ENCODE assay signal across 27 cellular contexts in genomic region chr3:126013742-126014141, GRCh38. TPM values are rescaled to one million over a fixed set of nuclear protein-coding genes. Genes with fewer than 3 reads are reported as not detected.
DNase-seq lines count a peak whose midpoint lies in the region; ATAC-seq and TF ChIP-seq lines count a peak whose summit lies in the region.
"Had no signal": no experiment of that assay in that cellular context is flagged by ENCODE, and none has a peak within 500 bp of the region (broad histone marks: within the 10 kb centered on the region; RNA-seq: fewer than 3 reads in every experiment).

No MANE protein-coding gene starts in this region.

- H3K27ac Mint-ChIP-seq in activated naive CD8-positive, alpha-beta T cell treated with anti-CD3 and anti-CD28 coated beads, Interleukin-2, amount 50 U/mL, for 24 hours, result no peak overlapping the region
- H3K27ac Mint-ChIP-seq in activated T-helper 2 cell treated with anti-CD3 and anti-CD28 coated beads, Interferon-gamma antibody, Interleukin-2, Interleukin-4, amounts not matched to agents 10 μg/mL and 5 μg/mL and 100 μg/mL, durations not matched to agents 14 hours and 24 hours and 36 hours, result no peak overlapping the region
- H3K27ac Mint-ChIP-seq: T-helper 2 cell treated with Interferon-gamma antibody and Interleukin-4, amounts not matched to agents 5 μg/mL and 100 μg/mL, for 36 hours had no signal

- intact Hi-C loops in upper lobe of right lung (cut with DNase I), result no loop called here
- intact Hi-C loops in activated T-helper 2 cell treated with anti-CD3 and anti-CD28 coated beads, Interferon-gamma antibody, Interleukin-2, Interleukin-4, amounts not matched to agents 10 μg/mL and 5 μg/mL and 100 μg/mL, durations not matched to agents 14 hours and 24 hours and 36 hours (cut with micrococcal nuclease), result no loop called here

- TF ChIP-seq CTCF in WERI-Rb-1 (IDR thresholded peaks at IDR 0.05; ENCODE audit: low read depth, low read length) (no peak), upper lobe of right lung (IDR thresholded peaks at IDR 0.05) (no peak)

- ATAC-seq in upper lobe of right lung, result no peak
- ATAC-seq in activated naive CD8-positive, alpha-beta T cell treated with anti-CD3 and anti-CD28 coated beads, Interleukin-2, amount 50 U/mL, for 24 hours, result no peak
- ATAC-seq: heart right ventricle, psoas muscle had no signal

- H3K4me1 ChIP-seq in iPS-15b (ENCODE audit: control insufficient read depth, insufficient read depth, low read length) (peaks cover 3% of the 10 kb centered on the region), upper lobe of right lung (no peaks in the 10 kb centered on the region)
- H3K4me1 ChIP-seq: psoas muscle, thyroid gland had no signal

- peaks cover 40% of the 10 kb centered on the region for H3K36me3 Mint-ChIP-seq in activated naive CD8-positive, alpha-beta T cell treated with anti-CD3 and anti-CD28 coated beads, Interleukin-2, amount 50 U/mL, for 24 hours (ENCODE audit: low read depth)
- H3K36me3 Mint-ChIP-seq in activated T-helper 2 cell treated with anti-CD3 and anti-CD28 coated beads, Interferon-gamma antibody, Interleukin-2, Interleukin-4, amounts not matched to agents 10 μg/mL and 5 μg/mL and 100 μg/mL, durations not matched to agents 14 hours and 24 hours and 36 hours (ENCODE audit: low read depth), result peaks cover 6% of the 10 kb centered on the region

- H3K27me3 ChIP-seq in WERI-Rb-1 (ENCODE audit: insufficient read depth, low read depth, severe bottlenecking) (no peaks in the 10 kb centered on the region), iPS-15b (ENCODE audit: control insufficient read depth, insufficient read depth, low read length) (no peaks in the 10 kb centered on the region), upper lobe of right lung (no peaks in the 10 kb centered on the region)
- H3K27me3 ChIP-seq: heart right ventricle, thyroid gland had no signal

- H3K4me1 Mint-ChIP-seq in activated naive CD8-positive, alpha-beta T cell treated with anti-CD3 and anti-CD28 coated beads, Interleukin-2, amount 50 U/mL, for 24 hours, result no peaks in the 10 kb centered on the region
- H3K4me1 Mint-ChIP-seq in activated T-helper 2 cell treated with anti-CD3 and anti-CD28 coated beads, Interferon-gamma antibody, Interleukin-2, Interleukin-4, amounts not matched to agents 10 μg/mL and 5 μg/mL and 100 μg/mL, durations not matched to agents 14 hours and 24 hours and 36 hours (ENCODE audit: low read depth), result no peaks in the 10 kb centered on the region
- H3K4me1 Mint-ChIP-seq: CD8-positive, alpha-beta memory T cell had no signal

- H3K27ac ChIP-seq in WERI-Rb-1 (no peak overlapping the region), upper lobe of right lung (no peak overlapping the region)
- H3K27ac ChIP-seq: heart right ventricle, psoas muscle, thyroid gland, VCaP had no signal

- H3K27me3 Mint-ChIP-seq in activated naive CD8-positive, alpha-beta T cell treated with anti-CD3 and anti-CD28 coated beads, Interleukin-2, amount 50 U/mL, for 24 hours, result no peaks in the 10 kb centered on the region
- no peaks in the 10 kb centered on the region for H3K27me3 Mint-ChIP-seq in activated T-helper 2 cell treated with anti-CD3 and anti-CD28 coated beads, Interferon-gamma antibody, Interleukin-2, Interleukin-4, amounts not matched to agents 10 μg/mL and 5 μg/mL and 100 μg/mL, durations not matched to agents 14 hours and 24 hours and 36 hours (ENCODE audit: low read depth)

- no peak overlapping the region for H3K4me3 Mint-ChIP-seq in activated naive CD8-positive, alpha-beta T cell treated with anti-CD3 and anti-CD28 coated beads, Interleukin-2, amount 50 U/mL, for 24 hours
- no peak overlapping the region for H3K4me3 Mint-ChIP-seq in activated T-helper 2 cell treated with anti-CD3 and anti-CD28 coated beads, Interferon-gamma antibody, Interleukin-2, Interleukin-4, amounts not matched to agents 10 μg/mL and 5 μg/mL and 100 μg/mL, durations not matched to agents 14 hours and 24 hours and 36 hours (ENCODE audit: low read depth)
- H3K4me3 Mint-ChIP-seq: CD8-positive, alpha-beta memory T cell; T-helper 2 cell treated with Interferon-gamma antibody and Interleukin-4, amounts not matched to agents 5 μg/mL and 100 μg/mL, for 36 hours had no signal

- H3K9me3 ChIP-seq in WERI-Rb-1 (ENCODE audit: severe bottlenecking) (no peaks in the 10 kb centered on the region), iPS-15b (ENCODE audit: control insufficient read depth, insufficient read depth, low read length) (no peaks in the 10 kb centered on the region), upper lobe of right lung (no peaks in the 10 kb centered on the region)
- H3K9me3 ChIP-seq: heart right ventricle, mucosa of descending colon, psoas muscle, SK-N-SH, thyroid gland had no signal

- no peaks in the 10 kb centered on the region for H3K9me3 Mint-ChIP-seq in activated naive CD8-positive, alpha-beta T cell treated with anti-CD3 and anti-CD28 coated beads, Interleukin-2, amount 50 U/mL, for 24 hours
- no peaks in the 10 kb centered on the region for H3K9me3 Mint-ChIP-seq in activated T-helper 2 cell treated with anti-CD3 and anti-CD28 coated beads, Interferon-gamma antibody, Interleukin-2, Interleukin-4, amounts not matched to agents 10 μg/mL and 5 μg/mL and 100 μg/mL, durations not matched to agents 14 hours and 24 hours and 36 hours
- H3K9me3 Mint-ChIP-seq: CD8-positive, alpha-beta memory T cell; T-helper 2 cell treated with Interferon-gamma antibody and Interleukin-4, amounts not matched to agents 5 μg/mL and 100 μg/mL, for 36 hours had no signal

- peak; percentile 22 for DNase-seq in NCI-H82 (lab: John Stamatoyannopoulos, UW)
- DNase-seq in NCI-H82 treated with DMSO at 0.1 percent for 48 hours (lab: John Stamatoyannopoulos, UW; ENCODE audit: unreplicated experiment), result no peak
- peak; percentile 64 for DNase-seq in WERI-Rb-1
- peak; percentile 53 for DNase-seq in upper lobe of right lung
- no peak for DNase-seq in stimulated activated CD4-positive, alpha-beta T cell treated with anti-CD3 and anti-CD28 coated beads, Interleukin-12 subunit alpha, Interleukin-12 subunit beta, amount 100 ng/mL, for 4 hours
- DNase-seq in activated naive CD8-positive, alpha-beta T cell treated with anti-CD3 and anti-CD28 coated beads, Interleukin-2, amount 50 U/mL, for 24 hours, result no peak
- DNase-seq in activated T-helper 2 cell treated with anti-CD3 and anti-CD28 coated beads, Interferon-gamma antibody, Interleukin-2, Interleukin-4, amounts not matched to agents 10 μg/mL and 5 μg/mL and 100 μg/mL, durations not matched to agents 14 hours and 24 hours and 36 hours (ENCODE audit: low spot score), result no peak
- DNase-seq: 8988T; activated CD4-positive, alpha-beta T cell treated with anti-CD3 and anti-CD28 coated beads, Interleukin-2, amount 50 U/mL, for 48 hours; activated gamma-delta T cell; caudate nucleus; CD8-positive, alpha-beta memory T cell; DMS53; heart right ventricle; NCI-H2029; psoas muscle; SK-N-SH; stimulated activated CD4-positive, alpha-beta T cell treated with anti-CD3 and anti-CD28 coated beads, Interleukin-2, amount 100 ng/mL, for 48 hours; stimulated activated naive CD4-positive, alpha-beta T cell treated with Interleukin-2 at 50 U/mL for 16 hours; thyroid gland had no signal

- H3K4me3 ChIP-seq in WERI-Rb-1 (ENCODE audit: low read depth, low read length) (no peak overlapping the region), iPS-15b (ENCODE audit: low read depth, low read length) (no peak overlapping the region), upper lobe of right lung (no peak overlapping the region)
- H3K4me3 ChIP-seq: heart right ventricle, mucosa of descending colon, psoas muscle, thyroid gland had no signal

- H3K36me3 ChIP-seq in WERI-Rb-1 (no peaks in the 10 kb centered on the region; the same call in none of the 2 replicates), iPS-15b (ENCODE audit: control insufficient read depth, insufficient read depth, low read length) (peaks cover 8% of the 10 kb centered on the region), upper lobe of right lung (no peaks in the 10 kb centered on the region)

- H3K9ac ChIP-seq in iPS-15b (ENCODE audit: low read depth, low read length), result peak overlapping the region; percentile 24
- H3K9ac ChIP-seq: SK-N-SH had no signal

RNA-seq across cellular contexts. Expression of gene ROPN1B, which starts 44.8 kb away (rescaled TPM):
- not detected for total RNA-seq in upper lobe of right lung
- total RNA-seq in activated T-helper 2 cell treated with anti-CD3 and anti-CD28 coated beads, Interferon-gamma antibody, Interleukin-2, Interleukin-4, amounts not matched to agents 10 μg/mL and 5 μg/mL and 100 μg/mL, durations not matched to agents 14 hours and 24 hours and 36 hours, result not detected in 2 replicates
- total RNA-seq: CD8-positive, alpha-beta memory T cell; dermis microvascular lymphatic vessel endothelial cell; NCI-H460; skeletal muscle tissue had no signal

Comparison
In these comparisons a context has a peak if more than half of its experiments do, and no peak if none do; other contexts are left out.
1. DNase-seq: peak in NCI-H82 (single experiment), WERI-Rb-1 (single experiment) and upper lobe of right lung (single experiment); none in NCI-H82 treated with DMSO at 0.1 percent for 48 hours (single experiment), stimulated activated CD4-positive, alpha-beta T cell treated with anti-CD3 and anti-CD28 coated beads, Interleukin-12 subunit alpha, Interleukin-12 subunit beta, amount 100 ng/mL, for 4 hours (single experiment), activated naive CD8-positive, alpha-beta T cell treated with anti-CD3 and anti-CD28 coated beads, Interleukin-2, amount 50 U/mL, for 24 hours (single experiment) and activated T-helper 2 cell treated with anti-CD3 and anti-CD28 coated beads, Interferon-gamma antibody, Interleukin-2, Interleukin-4, amounts not matched to agents 10 μg/mL and 5 μg/mL and 100 μg/mL, durations not matched to agents 14 hours and 24 hours and 36 hours (single experiment).